39 cellular contexts compared by ENCODE assay signal in genomic region chr1:96713649-96714048, GRCh38.
"Had no signal": no experiment of that assay in that cellular context is flagged by ENCODE, and none has a peak within 500 bp of the region (broad histone marks: within the 10 kb centered on the region; RNA-seq: fewer than 3 reads in every experiment).

No MANE protein-coding gene starts in this region.

- H3K4me3 ChIP-seq: adrenal gland, ascending aorta, body of pancreas, breast epithelium, cardiac muscle cell had no signal

- H3K9me3 Mint-ChIP-seq: activated naive CD4-positive, alpha-beta T cell treated with anti-CD3 and anti-CD28 coated beads for 36 hours; activated naive CD4-positive, alpha-beta T cell treated with anti-CD3 and anti-CD28 coated beads, Interleukin-2, amount 10 ng/mL, durations not matched to agents 7 days and 5 days; activated naive CD4-positive, alpha-beta T cell treated with anti-CD3 and anti-CD28 coated beads, Interleukin-2, amount 50 U/mL, for 24 hours; activated naive CD4-positive, alpha-beta T cell treated with anti-CD3 and anti-CD28 coated beads, Interleukin-2, amount 50 U/mL, for 72 hours; activated naive CD8-positive, alpha-beta T cell treated with anti-CD3 and anti-CD28 coated beads for 36 hours; activated naive CD8-positive, alpha-beta T cell treated with anti-CD3 and anti-CD28 coated beads, Interleukin-2, amount 50 U/mL, for 24 hours; activated T-cell treated with anti-CD3 and anti-CD28 coated beads, Interleukin-2, amount 50 U/mL, for 24 hours; activated T-cell treated with anti-CD3 and anti-CD28 coated beads, Interleukin-2, amount 50 U/mL, for 4 hours; activated T-cell treated with anti-CD3 and anti-CD28 coated beads, Interleukin-2, amount 50 U/mL, for 72 hours; activated T-helper 1 cell treated with anti-CD3 and anti-CD28 coated beads, Interleukin-12 subunit alpha, Interleukin-12 subunit beta, Interleukin-2, Interleukin-4 antibody, amounts not matched to agents 30 ng/mL and 10 ng/mL and 1 ng/mL, durations not matched to agents 14 hours and 24 hours and 36 hours; activated T-helper 17 cell treated with anti-CD3 and anti-CD28 coated beads, Interleukin-2, amount 50 U/mL, for 72 hours; activated T-helper 2 cell treated with anti-CD3 and anti-CD28 coated beads, Interferon-gamma antibody, Interleukin-2, Interleukin-4, amounts not matched to agents 10 μg/mL and 5 μg/mL and 100 μg/mL, durations not matched to agents 14 hours and 24 hours and 36 hours; central memory CD8-positive, alpha-beta T cell had no signal

- FAIRE-seq: astrocyte, bronchial epithelial cell had no signal

- H3K27me3 ChIP-seq: adrenal gland, ascending aorta, body of pancreas, brain microvascular endothelial cell, breast epithelium, cardiac muscle cell had no signal

- DNase-seq: activated effector memory CD4-positive, alpha-beta T cell treated with anti-CD3 and anti-CD28 coated beads, Interleukin-2, amount 50 U/mL, for 16 hours; activated effector memory CD4-positive, alpha-beta T cell treated with Interleukin-2 at 50 U/mL for 16 hours; activated gamma-delta T cell; activated gamma-delta T cell treated with Interleukin-2 at 50 U/mL for 16 hours; activated naive CD4-positive, alpha-beta T cell; activated naive CD4-positive, alpha-beta T cell treated with anti-CD3 and anti-CD28 coated beads for 36 hours; activated naive CD4-positive, alpha-beta T cell treated with anti-CD3 and anti-CD28 coated beads, Interleukin-2, amount 10 ng/mL, durations not matched to agents 7 days and 5 days; activated naive CD4-positive, alpha-beta T cell treated with anti-CD3 and anti-CD28 coated beads, Interleukin-2, amount 50 U/mL, for 16 hours; activated naive CD4-positive, alpha-beta T cell treated with Interleukin-2 at 50 U/mL for 16 hours; activated naive CD8-positive, alpha-beta T cell treated with anti-CD3 and anti-CD28 coated beads for 36 hours; activated naive CD8-positive, alpha-beta T cell treated with anti-CD3 and anti-CD28 coated beads, Interleukin-2, amount 10 ng/mL, durations not matched to agents 7 days and 5 days; activated naive CD8-positive, alpha-beta T cell treated with anti-CD3 and anti-CD28 coated beads, Interleukin-2, amount 50 U/mL, for 24 hours; activated T-cell treated with anti-CD3 and anti-CD28 coated beads, Interleukin-2, amount 50 U/mL, for 24 hours; activated T-cell treated with anti-CD3 and anti-CD28 coated beads, Interleukin-2, amount 50 U/mL, for 4 hours; activated T-cell treated with anti-CD3 and anti-CD28 coated beads, Interleukin-2, amount 50 U/mL, for 48 hours; activated T-cell treated with anti-CD3 and anti-CD28 coated beads, Interleukin-2, amount 50 U/mL, for 72 hours; adrenal gland; amniotic stem cell; amygdala; anterior cingulate cortex; aorta; body of pancreas; brain microvascular endothelial cell; caudate nucleus; central memory CD4-positive, alpha-beta T cell; cerebellar nuclear complex had no signal

- H3K36me3 Mint-ChIP-seq: activated naive CD4-positive, alpha-beta T cell treated with anti-CD3 and anti-CD28 coated beads, Interleukin-2, amount 10 ng/mL, durations not matched to agents 7 days and 5 days; activated naive CD4-positive, alpha-beta T cell treated with anti-CD3 and anti-CD28 coated beads, Interleukin-2, amount 50 U/mL, for 24 hours; activated naive CD4-positive, alpha-beta T cell treated with anti-CD3 and anti-CD28 coated beads, Interleukin-2, amount 50 U/mL, for 72 hours; activated naive CD8-positive, alpha-beta T cell; activated naive CD8-positive, alpha-beta T cell treated with anti-CD3 and anti-CD28 coated beads for 36 hours; activated naive CD8-positive, alpha-beta T cell treated with anti-CD3 and anti-CD28 coated beads, Interleukin-2, amount 10 ng/mL, durations not matched to agents 7 days and 5 days; brain had no signal

- H3K36me3 ChIP-seq: adrenal gland, ascending aorta, brain microvascular endothelial cell, breast epithelium, cardiac muscle cell had no signal

- H3K4me1 ChIP-seq: adrenal gland, ascending aorta, body of pancreas, breast epithelium had no signal

- H3K27me3 Mint-ChIP-seq: activated naive CD8-positive, alpha-beta T cell; activated T-helper 17 cell treated with anti-CD3 and anti-CD28 coated beads, Interleukin-2, amount 50 U/mL, for 72 hours had no signal

- H3K27ac Mint-ChIP-seq: activated naive CD4-positive, alpha-beta T cell treated with anti-CD3 and anti-CD28 coated beads for 36 hours; activated naive CD4-positive, alpha-beta T cell treated with anti-CD3 and anti-CD28 coated beads, Interleukin-2, amount 10 ng/mL, durations not matched to agents 7 days and 5 days; activated naive CD4-positive, alpha-beta T cell treated with anti-CD3 and anti-CD28 coated beads, Interleukin-2, amount 50 U/mL, for 24 hours; activated naive CD4-positive, alpha-beta T cell treated with anti-CD3 and anti-CD28 coated beads, Interleukin-2, amount 50 U/mL, for 72 hours; activated naive CD8-positive, alpha-beta T cell; activated naive CD8-positive, alpha-beta T cell treated with anti-CD3 and anti-CD28 coated beads for 36 hours; activated naive CD8-positive, alpha-beta T cell treated with anti-CD3 and anti-CD28 coated beads, Interleukin-2, amount 10 ng/mL, durations not matched to agents 7 days and 5 days; activated naive CD8-positive, alpha-beta T cell treated with anti-CD3 and anti-CD28 coated beads, Interleukin-2, amount 50 U/mL, for 24 hours; activated T-cell treated with anti-CD3 and anti-CD28 coated beads, Interleukin-2, amount 50 U/mL, for 24 hours; activated T-cell treated with anti-CD3 and anti-CD28 coated beads, Interleukin-2, amount 50 U/mL, for 72 hours; activated T-helper 1 cell treated with anti-CD3 and anti-CD28 coated beads, Interleukin-12 subunit alpha, Interleukin-12 subunit beta, Interleukin-2, Interleukin-4 antibody, amounts not matched to agents 30 ng/mL and 10 ng/mL and 1 ng/mL, durations not matched to agents 14 hours and 24 hours and 36 hours; activated T-helper 17 cell treated with anti-CD3 and anti-CD28 coated beads, Interleukin-2, amount 50 U/mL, for 72 hours; activated T-helper 2 cell treated with anti-CD3 and anti-CD28 coated beads, Interferon-gamma antibody, Interleukin-2, Interleukin-4, amounts not matched to agents 10 μg/mL and 5 μg/mL and 100 μg/mL, durations not matched to agents 14 hours and 24 hours and 36 hours had no signal

- H3K9me3 ChIP-seq: adrenal gland, ascending aorta, body of pancreas, breast epithelium had no signal

- H3K27ac ChIP-seq: adrenal gland, ascending aorta, body of pancreas, brain microvascular endothelial cell, breast epithelium, cardiac muscle cell had no signal

- H3K4me1 Mint-ChIP-seq: activated naive CD4-positive, alpha-beta T cell treated with anti-CD3 and anti-CD28 coated beads, Interleukin-2, amount 10 ng/mL, durations not matched to agents 7 days and 5 days; activated naive CD4-positive, alpha-beta T cell treated with anti-CD3 and anti-CD28 coated beads, Interleukin-2, amount 50 U/mL, for 24 hours; activated naive CD8-positive, alpha-beta T cell treated with anti-CD3 and anti-CD28 coated beads for 36 hours; activated naive CD8-positive, alpha-beta T cell treated with anti-CD3 and anti-CD28 coated beads, Interleukin-2, amount 10 ng/mL, durations not matched to agents 7 days and 5 days; activated naive CD8-positive, alpha-beta T cell treated with anti-CD3 and anti-CD28 coated beads, Interleukin-2, amount 50 U/mL, for 24 hours; activated T-helper 17 cell treated with anti-CD3 and anti-CD28 coated beads, Interleukin-2, amount 50 U/mL, for 72 hours; central memory CD8-positive, alpha-beta T cell had no signal

- ATAC-seq: activated naive CD4-positive, alpha-beta T cell treated with anti-CD3 and anti-CD28 coated beads, Interleukin-2, amount 50 U/mL, for 72 hours; activated naive CD8-positive, alpha-beta T cell treated with anti-CD3 and anti-CD28 coated beads, Interleukin-2, amount 50 U/mL, for 24 hours; activated T-cell treated with anti-CD3 and anti-CD28 coated beads, Interleukin-2, amount 50 U/mL, for 4 hours; activated T-cell treated with anti-CD3 and anti-CD28 coated beads, Interleukin-2, amount 50 U/mL, for 72 hours; activated T-helper 17 cell treated with anti-CD3 and anti-CD28 coated beads, Interleukin-2, amount 50 U/mL, for 72 hours; body of pancreas had no signal

- H3K4me3 Mint-ChIP-seq: activated naive CD4-positive, alpha-beta T cell treated with anti-CD3 and anti-CD28 coated beads for 36 hours; activated naive CD4-positive, alpha-beta T cell treated with anti-CD3 and anti-CD28 coated beads, Interleukin-2, amount 10 ng/mL, durations not matched to agents 7 days and 5 days; activated naive CD4-positive, alpha-beta T cell treated with anti-CD3 and anti-CD28 coated beads, Interleukin-2, amount 50 U/mL, for 24 hours; activated naive CD8-positive, alpha-beta T cell; activated naive CD8-positive, alpha-beta T cell treated with anti-CD3 and anti-CD28 coated beads for 36 hours; activated naive CD8-positive, alpha-beta T cell treated with anti-CD3 and anti-CD28 coated beads, Interleukin-2, amount 10 ng/mL, durations not matched to agents 7 days and 5 days; activated naive CD8-positive, alpha-beta T cell treated with anti-CD3 and anti-CD28 coated beads, Interleukin-2, amount 50 U/mL, for 24 hours; activated T-cell treated with anti-CD3 and anti-CD28 coated beads, Interleukin-2, amount 50 U/mL, for 24 hours; activated T-cell treated with anti-CD3 and anti-CD28 coated beads, Interleukin-2, amount 50 U/mL, for 4 hours; activated T-cell treated with anti-CD3 and anti-CD28 coated beads, Interleukin-2, amount 50 U/mL, for 72 hours; activated T-helper 1 cell treated with anti-CD3 and anti-CD28 coated beads, Interleukin-12 subunit alpha, Interleukin-12 subunit beta, Interleukin-2, Interleukin-4 antibody, amounts not matched to agents 30 ng/mL and 10 ng/mL and 1 ng/mL, durations not matched to agents 14 hours and 24 hours and 36 hours; activated T-helper 17 cell treated with anti-CD3 and anti-CD28 coated beads, Interleukin-2, amount 50 U/mL, for 72 hours; brain; central memory CD8-positive, alpha-beta T cell had no signal
